ENCODE assay signal across 1 cellular context in the genomic region with DNA sequence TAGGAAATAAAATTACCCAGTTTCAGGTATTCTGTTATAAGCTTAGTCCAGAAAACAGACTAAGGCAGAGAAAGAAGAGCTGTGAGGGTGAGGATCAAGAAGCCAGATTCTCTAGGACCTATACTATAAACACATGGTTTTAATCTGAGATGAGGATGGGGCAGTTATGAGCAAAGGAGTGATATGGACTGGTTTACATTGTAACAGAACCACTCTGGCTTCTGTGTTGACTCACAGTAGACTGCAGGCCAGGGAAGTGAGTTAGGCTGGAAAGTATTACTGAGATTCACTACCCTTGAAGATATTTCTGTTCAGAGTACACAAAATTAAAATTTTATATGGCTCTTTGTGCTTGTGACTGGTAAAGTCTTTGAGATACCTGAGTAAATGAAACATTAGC.
TF ChIP-seq lines count a peak whose summit lies in the region.

No MANE protein-coding gene starts in this region.

TF ChIP-seq in IMR-90, 13 proteins besides CTCF, POLR2A, EP300 and RAD21:
- TF ChIP-seq FOS (IDR thresholded peaks at IDR 0.05; ENCODE audit: low read depth, low read length) (no peak), MAFK (IDR thresholded peaks at IDR 0.05; ENCODE audit: low read depth, low read length) (no peak)
- TF ChIP-seq, protein P1, sequence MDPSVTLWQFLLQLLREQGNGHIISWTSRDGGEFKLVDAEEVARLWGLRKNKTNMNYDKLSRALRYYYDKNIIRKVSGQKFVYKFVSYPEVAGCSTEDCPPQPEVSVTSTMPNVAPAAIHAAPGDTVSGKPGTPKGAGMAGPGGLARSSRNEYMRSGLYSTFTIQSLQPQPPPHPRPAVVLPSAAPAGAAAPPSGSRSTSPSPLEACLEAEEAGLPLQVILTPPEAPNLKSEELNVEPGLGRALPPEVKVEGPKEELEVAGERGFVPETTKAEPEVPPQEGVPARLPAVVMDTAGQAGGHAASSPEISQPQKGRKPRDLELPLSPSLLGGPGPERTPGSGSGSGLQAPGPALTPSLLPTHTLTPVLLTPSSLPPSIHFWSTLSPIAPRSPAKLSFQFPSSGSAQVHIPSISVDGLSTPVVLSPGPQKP (IDR thresholded peaks at IDR 0.05; ENCODE audit: borderline replicate concordance, low read depth, low read length): no peak
- TF ChIP-seq, protein P2, sequence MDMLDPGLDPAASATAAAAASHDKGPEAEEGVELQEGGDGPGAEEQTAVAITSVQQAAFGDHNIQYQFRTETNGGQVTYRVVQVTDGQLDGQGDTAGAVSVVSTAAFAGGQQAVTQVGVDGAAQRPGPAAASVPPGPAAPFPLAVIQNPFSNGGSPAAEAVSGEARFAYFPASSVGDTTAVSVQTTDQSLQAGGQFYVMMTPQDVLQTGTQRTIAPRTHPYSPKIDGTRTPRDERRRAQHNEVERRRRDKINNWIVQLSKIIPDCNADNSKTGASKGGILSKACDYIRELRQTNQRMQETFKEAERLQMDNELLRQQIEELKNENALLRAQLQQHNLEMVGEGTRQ (IDR thresholded peaks at IDR 0.05; ENCODE audit: low read depth, low read length): no peak
TF ChIP-seq in IMR-90: peak in this region for 0.
